In genomic region chr12:117692512-117692911, GRCh38 we compare ENCODE assay signal across 26 cellular contexts.
"Had no signal": no experiment of that assay in that cellular context is flagged by ENCODE, and none has a peak within 500 bp of the region (broad histone marks: within the 10 kb centered on the region; RNA-seq: fewer than 3 reads in every experiment).

No MANE protein-coding gene starts in this region.

- H3K9me3 ChIP-seq: suprapubic skin, testis, thoracic aorta, thyroid gland, tibial artery, transverse colon, upper lobe of right lung, uterus, vagina had no signal

- DNase-seq: stimulated activated CD4-positive, alpha-beta T cell treated with anti-CD3 and anti-CD28 coated beads, Interleukin-2, amount 100 ng/mL, for 48 hours; stimulated activated CD4-positive, alpha-beta T cell treated with anti-CD3 and anti-CD28 coated beads, Interleukin-4, amount 100 ng/mL, for 1 hour; stimulated activated CD4-positive, alpha-beta T cell treated with anti-CD3 and anti-CD28 coated beads, Interleukin-4, amount 100 ng/mL, for 24 hours; stimulated activated CD4-positive, alpha-beta T cell treated with anti-CD3 and anti-CD28 coated beads, Interleukin-4, amount 100 ng/mL, for 4 hours; stimulated activated CD8-positive, alpha-beta memory T cell treated with anti-CD3 and anti-CD28 coated beads, Interleukin-4, amount 100 ng/mL, for 48 hours; stimulated activated naive B cell treated with anti-CD40 and anti-IgM and Interleukin-4, amounts not matched to agents 10 μg/mL and 1 μg/mL and 100 μg/mL, for 72 hours; stimulated activated naive CD4-positive, alpha-beta T cell; stimulated activated naive CD4-positive, alpha-beta T cell treated with Interleukin-2 at 50 U/mL for 16 hours; stimulated activated naive CD8-positive, alpha-beta T cell treated with anti-CD3 and anti-CD28 coated beads, Interleukin-15, amount 100 ng/mL, for 72 hours; stimulated activated naive CD8-positive, alpha-beta T cell treated with anti-CD3 and anti-CD28 coated beads, Interleukin-15, Interleukin-2, amounts not matched to agents 100 U/mL and 50 U/mL, for 24 hours; stomach; substantia nigra; testis; thyroid gland; tibial artery; transverse colon; trophoblast cell; upper lobe of left lung; upper lobe of right lung; uterus had no signal

- H3K27ac ChIP-seq: stomach, suprapubic skin, testis, thoracic aorta, thyroid gland, tibial artery, tibial nerve, transverse colon, upper lobe of left lung, upper lobe of right lung, uterus, vagina had no signal

- H3K4me3 ChIP-seq: stomach, suprapubic skin, testis, thoracic aorta, thyroid gland, tibial artery, tibial nerve, transverse colon, upper lobe of left lung, upper lobe of right lung, uterus, vagina had no signal

- ATAC-seq: stimulated activated effector memory CD8-positive, alpha-beta T cell treated with anti-CD3 and anti-CD28 coated beads, Interleukin-12 subunit alpha, Interleukin-12 subunit beta, amount 100 ng/mL, for 72 hours; stimulated activated memory B cell treated with anti-CD40 and anti-IgM and Interleukin-4, amounts not matched to agents 10 μg/mL and 1 μg/mL and 100 μg/mL, for 72 hours; stimulated activated naive B cell treated with anti-CD40 and anti-IgM and Interleukin-4, amounts not matched to agents 10 μg/mL and 1 μg/mL and 100 μg/mL, for 72 hours; stimulated activated naive CD8-positive, alpha-beta T cell treated with anti-CD3 and anti-CD28 coated beads, Interleukin-15, amount 100 ng/mL, for 72 hours; stimulated activated naive CD8-positive, alpha-beta T cell treated with anti-CD3 and anti-CD28 coated beads, Interleukin-15, Interleukin-2, amounts not matched to agents 100 U/mL and 50 U/mL, for 24 hours; upper lobe of right lung had no signal

- H3K27me3 ChIP-seq: suprapubic skin, testis, thyroid gland, tibial artery, tibial nerve, transverse colon, upper lobe of left lung, upper lobe of right lung, uterus, vagina had no signal

- H3K4me1 ChIP-seq: stomach, testis, thyroid gland, tibial artery, transverse colon, upper lobe of left lung, upper lobe of right lung, uterus, vagina had no signal

- H3K36me3 ChIP-seq: stomach, suprapubic skin, thoracic aorta, thyroid gland, tibial artery, tibial nerve, transverse colon, upper lobe of left lung, upper lobe of right lung, uterus, vagina had no signal
